In the genomic region with DNA sequence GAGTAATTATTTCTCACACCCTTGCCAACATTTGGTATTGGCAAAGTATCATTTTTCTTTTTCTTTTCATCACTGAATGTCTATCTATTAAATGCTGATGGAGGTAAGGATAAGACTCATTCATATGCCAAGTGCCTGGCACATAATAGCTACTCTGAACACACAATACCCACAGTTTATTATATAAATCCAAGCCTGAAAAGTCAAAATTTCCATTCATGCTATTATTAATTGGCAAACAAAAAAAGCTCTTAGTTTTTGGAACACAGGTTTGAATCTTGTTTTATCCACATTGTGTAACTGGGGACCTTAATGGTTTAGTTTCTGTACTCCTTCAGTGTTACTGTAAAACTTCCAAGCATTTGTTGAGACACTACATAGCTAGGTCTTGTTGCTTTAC, we compare ENCODE assay signal across 31 cellular contexts.
"Had no signal": no experiment of that assay in that cellular context is flagged by ENCODE, and none has a peak within 500 bp of the region (broad histone marks: within the 10 kb centered on the region; RNA-seq: fewer than 3 reads in every experiment).

No MANE protein-coding gene starts in this region.

- ATAC-seq: Panc1, Right ventricle myocardium inferior, SK-N-SH treated with all-trans-retinoic acid at 6 μM for 48 hours, T-cell had no signal

- H3K4me1 ChIP-seq: SJCRH30 had no signal

- H3K27ac ChIP-seq: KMS-11, PC-9, RWPE1, SJCRH30, SK-N-MC had no signal

- FAIRE-seq: RCC 7860 had no signal

- DNase-seq: Karpas-422, MM.1S, MV-4-11, NCI-H1092, NCI-H1105, NCI-H1417 treated with DMSO at 0.1 percent for 48 hours, NCI-H1436 treated with DMSO at 0.1 percent for 48 hours, NCI-H1694 treated with DMSO at 0.1 percent for 48 hours, NCI-H187 treated with DMSO at 0.1 percent for 48 hours, NCI-H2029, NCI-H2081, NCI-H2171 treated with DMSO at 0.1 percent for 48 hours, NCI-H2227 treated with DMSO at 0.1 percent for 48 hours, NCI-H345, NCI-H446, NCI-H510A treated with DMSO at 0.1 percent for 48 hours, NCI-H524 treated with DMSO at 0.1 percent for 48 hours, NCI-H526 treated with DMSO at 0.1 percent for 48 hours, NCI-H774, PC-9, SHP77, SIG-M5, SJCRH30, T-cell had no signal

- H3K4me3 ChIP-seq: PC-9, SJCRH30, SK-N-MC had no signal

- H3K9me3 ChIP-seq: SJCRH30 had no signal

- H3K4me2 ChIP-seq: KMS-11, PC-9 had no signal
